Comparison of ENCODE assay signal across 23 cellular contexts in the genomic region with DNA sequence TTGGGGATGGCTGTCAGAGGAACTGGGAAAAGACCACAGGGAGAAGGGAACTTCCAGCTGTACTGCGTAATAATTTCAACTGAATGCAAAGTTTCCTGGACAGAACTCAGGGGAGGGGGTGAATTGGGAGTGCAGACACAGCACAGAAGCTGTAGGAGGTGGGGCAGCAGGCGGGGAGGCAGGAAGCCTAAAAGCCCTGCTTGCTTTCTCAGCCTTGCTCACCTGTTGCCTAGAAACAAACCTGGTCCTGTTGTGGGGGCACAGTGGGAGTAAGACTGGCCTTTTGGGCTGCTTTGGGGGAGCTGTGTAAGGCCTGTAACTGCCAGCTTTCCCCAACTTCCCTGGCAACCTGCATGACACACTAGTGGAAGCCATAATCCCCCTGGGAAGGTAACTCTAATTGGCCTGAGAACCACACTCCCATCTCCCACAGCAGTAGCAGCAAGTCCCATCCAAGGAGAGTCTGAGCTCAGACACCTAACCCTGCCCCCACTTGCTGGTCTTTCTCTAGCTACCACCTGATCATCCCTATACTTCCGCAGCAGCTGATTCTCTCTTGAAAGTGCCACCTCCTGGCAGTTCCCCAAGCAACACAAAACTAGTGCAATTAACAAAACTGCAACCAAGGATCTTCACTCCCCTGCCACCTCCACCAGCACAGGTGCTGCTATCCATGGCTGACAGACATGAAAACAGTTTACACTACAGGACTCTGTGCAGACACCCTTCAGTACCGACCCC.
DNase-seq lines count a peak whose midpoint lies in the region; ATAC-seq, FAIRE-seq and TF ChIP-seq lines count a peak whose summit lies in the region.
"Had no signal": no experiment of that assay in that cellular context is flagged by ENCODE, and none has a peak within 500 bp of the region (broad histone marks: within the 10 kb centered on the region; RNA-seq: fewer than 3 reads in every experiment).

No MANE protein-coding gene starts in this region.

- no peak overlapping the region for H2AK5ac ChIP-seq in H1 (ENCODE audit: low read depth, low read length)

- H3K4ac ChIP-seq in H1 (replicated peaks; ENCODE audit: insufficient read length, low read depth, low read length): no peak overlapping the region

- H3K4me3 Mint-ChIP-seq in GM23338 (no peak overlapping the region), neural crest cell (no peak overlapping the region)
- H3K4me3 Mint-ChIP-seq: CD8-positive, alpha-beta T cell; T-cell had no signal

- no peaks in the 10 kb centered on the region for H3K36me3 Mint-ChIP-seq in GM23338 (ENCODE audit: low read depth)
- H3K36me3 Mint-ChIP-seq in neural crest cell (ENCODE audit: low read depth): peaks cover 7% of the 10 kb centered on the region
- H3K36me3 Mint-ChIP-seq: CD8-positive, alpha-beta T cell; IgD-negative memory B cell; T-cell had no signal

- ATAC-seq in GM23338 (peak; percentile 86), GM18502 (IDR thresholded peaks at IDR 0.05; ENCODE audit: poor library complexity, unreplicated experiment) (no peak)
- ATAC-seq: CD8-positive, alpha-beta T cell; Panc1; T-cell had no signal

- H4K20me1 ChIP-seq in GM23338 (replicated peaks; ENCODE audit: insufficient read depth) (no peaks in the 10 kb centered on the region), H1 (replicated peaks in 1 of 2; ENCODE audit: control insufficient read depth in 1 of 2, insufficient read depth in 2 of 2, low read length in 2 of 2) (no peaks in the 10 kb centered on the region)
- H4K20me1 ChIP-seq: BLaER1 had no signal

- H2BK5ac ChIP-seq in H1 (ENCODE audit: low read depth, low read length): no peak overlapping the region

- no peaks in the 10 kb centered on the region for H3K23me2 ChIP-seq in H1 (ENCODE audit: low read depth, low read length)

- 82% methylated on average over 4 of the region's 4 CpGs; no CpG with 5 or more reads in 1 of the 2 experiments for WGBS in H1 (ENCODE audit: extremely low coverage in 1 of 2, insufficient coverage in 1 of 2, insufficient read length in 1 of 2, insufficient replicate concordance in 2 of 2, low coverage in 1 of 2, low lambda C conversion rate in 2 of 2, missing lambda C conversion rate in 1 of 2), 2 experiments

- H3K9me3 Mint-ChIP-seq in GM23338 (no peaks in the 10 kb centered on the region; the same call in 1 of the 3 replicates), neural crest cell (peaks cover 20% of the 10 kb centered on the region)
- H3K9me3 Mint-ChIP-seq: CD8-positive, alpha-beta T cell had no signal

- TF ChIP-seq RAD21 in H1 (IDR thresholded peaks at IDR 0.05 in 1 of 2, conservative IDR thresholded peaks at IDR 0.05 in 1 of 2; ENCODE audit: low read depth in 2 of 2, low read length in 2 of 2): peak; percentile 28 to 41; a peak in 3 of 4 replicates

- no peak overlapping the region for H3K4me3 ChIP-seq in GM23338
- no peak overlapping the region for H3K4me3 ChIP-seq in HEK293 (ENCODE audit: low read depth, low read length)
- no peak overlapping the region for H3K4me3 ChIP-seq in H1 (ENCODE audit: extremely low read depth in 1 of 4, insufficient read depth in 2 of 4, low read depth in 3 of 4, low read length in 4 of 4)
- H3K4me3 ChIP-seq: BLaER1, SJCRH30 had no signal

- POLR2A ChIA-PET in HEK293 (lab: Yijun Ruan, JAX) (no interaction called here), H1 (lab: Charles Lee; ENCODE audit: partially characterized antibody) (no interaction called here)

- no peak overlapping the region for H4K8ac ChIP-seq in H1 (ENCODE audit: extremely low read depth, insufficient read depth, low read length)

- H3K14ac ChIP-seq in H1 (ENCODE audit: insufficient read length): no peak overlapping the region

- H4K91ac ChIP-seq in H1 (replicated peaks; ENCODE audit: insufficient read length, low read length): no peak overlapping the region

- no peak overlapping the region for H3K4me2 ChIP-seq in GM23338
- H3K4me2 ChIP-seq in H1 (ENCODE audit: insufficient read depth in 1 of 2, low read depth in 2 of 2, low read length in 2 of 2): no peak overlapping the region
- H3K4me2 ChIP-seq: BLaER1 had no signal

- DNase-seq in GM23338 (ENCODE audit: low spot score) (peak; percentile 40), H1 (ENCODE audit: low read depth in 1 of 2, low spot score in 2 of 2) (peak in 1 of 2 experiments; percentile 45), neural crest cell (ENCODE audit: low read depth, low spot score) (no peak), NCI-H1436 treated with DMSO at 0.1 percent for 48 hours (lab: John Stamatoyannopoulos, UW) (no peak), superior temporal gyrus (ENCODE audit: extremely low spot score) (no peak)
- DNase-seq: ACHN; Calu3; CD8-positive, alpha-beta T cell; DMS153; HCEC 1CT; NCI-H1694 treated with DMSO at 0.1 percent for 48 hours; NCI-H2081 treated with DMSO at 0.1 percent for 48 hours; NCI-H2171 treated with DMSO at 0.1 percent for 48 hours; NCI-H446 treated with DMSO at 0.1 percent for 48 hours; NCI-H526 treated with DMSO at 0.1 percent for 48 hours; SJCRH30; T-cell had no signal

- H3K23ac ChIP-seq in H1 (ENCODE audit: insufficient read length): no peak overlapping the region

- H2AFZ ChIP-seq in GM23338 (peak overlapping the region; percentile 75), H1 (ENCODE audit: low read length) (peak overlapping the region; percentile 99)

- no peak overlapping the region for H2BK120ac ChIP-seq in H1 (replicated peaks; ENCODE audit: low read depth, low read length)

- H3K79me2 ChIP-seq in GM23338 (replicated peaks; ENCODE audit: insufficient read depth) (no peaks in the 10 kb centered on the region), H1 (ENCODE audit: control insufficient read depth in 1 of 2, insufficient read depth in 2 of 2, low read length in 2 of 2) (no peaks in the 10 kb centered on the region)

- H2BK12ac ChIP-seq in H1 (ENCODE audit: low read depth, low read length): no peak overlapping the region

- TF ChIP-seq POLR2A in H1 (IDR thresholded peaks at IDR 0.05; ENCODE audit: control extremely low read depth in 1 of 2, low read depth in 2 of 2, low read length in 2 of 2): no peak

- no peaks in the 10 kb centered on the region for H3K9me3 ChIP-seq in HEK293 (ENCODE audit: control insufficient read depth, insufficient read depth, low read depth, low read length)
- no peaks in the 10 kb centered on the region for H3K9me3 ChIP-seq in H1 (ENCODE audit: insufficient read depth in 2 of 2, low read depth in 1 of 2, low read length in 1 of 2)
- H3K9me3 ChIP-seq: SJCRH30 had no signal

- H3K9me2 ChIP-seq in GM23338 (ENCODE audit: insufficient read depth): peaks cover 4% of the 10 kb centered on the region; the same call in 1 of the 2 replicates

- H3K27me3 ChIP-seq in GM23338 (ENCODE audit: insufficient read depth) (no peaks in the 10 kb centered on the region), H1 (replicated peaks in 1 of 4; ENCODE audit: control insufficient read depth in 3 of 4, extremely low read depth in 1 of 4, insufficient read depth in 3 of 4, low read length in 3 of 4) (no peaks in the 10 kb centered on the region)
- H3K27me3 ChIP-seq: BLaER1 had no signal

- H3K4me1 ChIP-seq in GM23338 (ENCODE audit: insufficient read depth) (0 out of 2 replicates have a peak, but pooled peaks cover 7% of the 10 kb centered on the region), HEK293 (ENCODE audit: control insufficient read depth, insufficient read depth, low read length) (no peaks in the 10 kb centered on the region), H1 (replicated peaks in 1 of 4; ENCODE audit: control insufficient read depth in 3 of 4, insufficient read depth in 4 of 4, low read length in 3 of 4) (peaks cover 0 to 4% (median under 1%) of the 10 kb centered on the region in 4 experiments; a peak in 2 of 7 replicates)
- H3K4me1 ChIP-seq: SJCRH30 had no signal

- no peak overlapping the region; the same call in 1 of the 2 replicates for H3K18ac ChIP-seq in H1 (ENCODE audit: extremely low read depth, low read length)

- H2BK20ac ChIP-seq in H1 (ENCODE audit: low read length): no peak overlapping the region

- H2BK15ac ChIP-seq in H1 (ENCODE audit: low read length): no peak overlapping the region

- FAIRE-seq in H1 (lab: Jason Lieb, UNC): no peak
- FAIRE-seq: G401.6 had no signal

- TF ChIP-seq EP300 in H1 (IDR thresholded peaks at IDR 0.05; ENCODE audit: borderline replicate concordance in 1 of 2, low read depth in 2 of 2, low read length in 2 of 2): no peak

- H4K5ac ChIP-seq in H1 (ENCODE audit: insufficient read length, low read depth, low read length): no peak overlapping the region

- H3K79me1 ChIP-seq in H1 (ENCODE audit: low read depth, low read length): no peaks in the 10 kb centered on the region

- CTCF ChIA-PET in HEK293 (lab: Yijun Ruan, JAX): interaction anchor here (0.6 kb wide), 1 partner anchor 15 kb away, joined by 3 read pairs; no protein-coding TSS in a partner anchor
- CTCF ChIA-PET in H1 (lab: Charles Lee; ENCODE audit: partially characterized antibody): interaction anchor here (0.6 to 2.0 kb wide), 3 partner anchors 16 to 161 kb away, joined by 3 to 4 read pairs (median 3); no protein-coding TSS in a partner anchor

- no peak overlapping the region for H3K9ac ChIP-seq in H1 (replicated peaks in 1 of 4; ENCODE audit: extremely low read depth in 1 of 4, low read depth in 3 of 4, low read length in 3 of 4)
- H3K9ac ChIP-seq: BLaER1 had no signal

- no peak overlapping the region for H3K56ac ChIP-seq in H1 (replicated peaks; ENCODE audit: insufficient read length, low read depth, low read length)

- H3K27ac Mint-ChIP-seq in GM23338 (no peak overlapping the region), neural crest cell (ENCODE audit: unreplicated experiment) (peak overlapping the region; percentile 57)
- H3K27ac Mint-ChIP-seq: CD8-positive, alpha-beta T cell; IgD-negative memory B cell; T-cell had no signal

- H3K27ac ChIP-seq in GM23338 (ENCODE audit: low read depth) (no peak overlapping the region), HEK293 (ENCODE audit: extremely low read depth, low read depth, low read length) (no peak overlapping the region), H1 (ENCODE audit: low read depth, low read length) (no peak overlapping the region)
- H3K27ac ChIP-seq: BLaER1, SJCRH30 had no signal

- no peaks in the 10 kb centered on the region for H3F3A ChIP-seq in GM23338 (replicated peaks; ENCODE audit: low read depth)

- H3K36me3 ChIP-seq in GM23338 (ENCODE audit: insufficient read depth) (no peaks in the 10 kb centered on the region), HEK293 (ENCODE audit: control insufficient read depth in 2 of 2, insufficient read depth in 1 of 2, low read length in 2 of 2) (no peaks in the 10 kb centered on the region), H1 (ENCODE audit: control insufficient read depth in 2 of 4, insufficient read depth in 4 of 4, low read length in 3 of 4) (no peaks in the 10 kb centered on the region)
- H3K36me3 ChIP-seq: BLaER1, SJCRH30 had no signal

- peak in 1 of 2 experiments; percentile 40; a peak in 2 of 4 replicates for TF ChIP-seq CTCF in GM23338 (conservative IDR thresholded peaks at IDR 0.05; ENCODE audit: low read depth in 2 of 2)
- TF ChIP-seq CTCF in HEK293 (tag by site-specific recombination; IDR thresholded peaks at IDR 0.05): no peak
- peak in 2 of 3 experiments; percentile 6 to 12; a peak in 1 of 4 replicates for TF ChIP-seq CTCF in H1 (IDR thresholded peaks at IDR 0.05; ENCODE audit: control extremely low read depth in 1 of 3, insufficient read depth in 1 of 3, low read depth in 1 of 3, low read length in 3 of 3)
- no peak for TF ChIP-seq CTCF in neural crest cell (conservative IDR thresholded peaks at IDR 0.05)

- H3K4me1 Mint-ChIP-seq in GM23338 (peaks cover 9% of the 10 kb centered on the region), neural crest cell (no peaks in the 10 kb centered on the region)
- H3K4me1 Mint-ChIP-seq: IgD-negative memory B cell, T-cell had no signal

- H3K27me3 Mint-ChIP-seq in GM23338 (ENCODE audit: insufficient read depth, low read depth, poor library complexity) (peaks cover 3% of the 10 kb centered on the region), neural crest cell (ENCODE audit: low read depth) (no peaks in the 10 kb centered on the region)
- H3K27me3 Mint-ChIP-seq: IgD-negative memory B cell had no signal

Comparison
In these comparisons a context has a peak if more than half of its experiments do, and no peak if none do; other contexts are left out.
1. CTCF ChIP-seq: peak in H1 (2 of 3); none in HEK293 (single experiment) and neural crest cell (single experiment).